ENCODE assay signal across 8 cellular contexts in genomic region chr17:42980766-42981397, GRCh38. TPM values are rescaled to one million over a fixed set of nuclear protein-coding genes. Genes with fewer than 3 reads are reported as not detected.
DNase-seq lines count a peak whose midpoint lies in the region; ATAC-seq and TF ChIP-seq lines count a peak whose summit lies in the region.

No MANE protein-coding gene starts in this region.

- H4K20me1 ChIP-seq in SU-DHL-6 (ENCODE audit: low read depth, low read length) = no peaks in the 10 kb centered on the region

- H3K79me2 ChIP-seq in SU-DHL-6 (ENCODE audit: insufficient read depth, low read length) = peaks cover 16% of the 10 kb centered on the region; the same call in 1 of the 2 replicates

- no peak for TF ChIP-seq CTCF in SU-DHL-6 (IDR thresholded peaks at IDR 0.05; ENCODE audit: insufficient read depth, low read length, poor library complexity, severe bottlenecking)
- peak; percentile 13 for TF ChIP-seq CTCF in left ventricle myocardium inferior (IDR thresholded peaks at IDR 0.05; ENCODE audit: borderline replicate concordance)

- H3K4me1 ChIP-seq in left ventricle myocardium inferior = peaks cover 38% of the 10 kb centered on the region
- peaks cover 15% of the 10 kb centered on the region for H3K4me1 ChIP-seq in rectal smooth muscle tissue (ENCODE audit: control insufficient read depth, insufficient read depth, low read length)

- DNase-seq in DMS153 (lab: John Stamatoyannopoulos, UW) = peak; percentile 5
- DNase-seq in Kasumi-1 (lab: John Stamatoyannopoulos, UW) = peak; percentile 60 to 61
- peak; percentile 70 for DNase-seq in activated naive CD8-positive, alpha-beta T cell treated with anti-CD3 and anti-CD28 coated beads, Interleukin-2, amount 10 ng/mL, durations not matched to agents 7 days and 5 days
- DNase-seq in left ventricle myocardium inferior = peak; percentile 24

- H2AFZ ChIP-seq in SU-DHL-6 (ENCODE audit: low read depth, low read length, severe bottlenecking) = peak overlapping the region; percentile 55

- peak overlapping the region; percentile 87 for H3K4me2 ChIP-seq in SU-DHL-6 (ENCODE audit: low read depth, low read length, poor library complexity, severe bottlenecking)

- intact Hi-C loops in left ventricle myocardium inferior (cut with micrococcal nuclease) = no loop called here

- H3K9me3 ChIP-seq in SU-DHL-6 (ENCODE audit: insufficient read depth, low read length) = no peaks in the 10 kb centered on the region
- no peaks in the 10 kb centered on the region for H3K9me3 ChIP-seq in left ventricle myocardium inferior (replicated peaks)

- H3K27me3 ChIP-seq in SU-DHL-6 (ENCODE audit: low read length) (no peaks in the 10 kb centered on the region), left ventricle myocardium inferior (ENCODE audit: low read depth) (no peaks in the 10 kb centered on the region), rectal smooth muscle tissue (ENCODE audit: control insufficient read depth, insufficient read depth, low read length) (no peaks in the 10 kb centered on the region)

- H3K9me3 Mint-ChIP-seq in activated naive CD8-positive, alpha-beta T cell treated with anti-CD3 and anti-CD28 coated beads, Interleukin-2, amount 10 ng/mL, durations not matched to agents 7 days and 5 days = no peaks in the 10 kb centered on the region

- POLR2A ChIA-PET in activated naive CD8-positive, alpha-beta T cell treated with anti-CD3 and anti-CD28 coated beads, Interleukin-2, amount 10 ng/mL, durations not matched to agents 7 days and 5 days (lab: Charles Lee) = interaction anchor here (1.0 to 1.6 kb wide), 4 partner anchors 17 to 380 kb away, joined by 3 to 12 read pairs (median 4); partner anchors contain the start of genes BECN1 and RPL27

- peak overlapping the region; percentile 96 for H3K27ac Mint-ChIP-seq in activated naive CD8-positive, alpha-beta T cell treated with anti-CD3 and anti-CD28 coated beads, Interleukin-2, amount 10 ng/mL, durations not matched to agents 7 days and 5 days

- H3K36me3 ChIP-seq in SU-DHL-6 (ENCODE audit: low read length) (no peaks in the 10 kb centered on the region), left ventricle myocardium inferior (peaks cover 9% of the 10 kb centered on the region), rectal smooth muscle tissue (ENCODE audit: control insufficient read depth, insufficient read depth, low read length) (no peaks in the 10 kb centered on the region)

- H3K4me1 Mint-ChIP-seq in activated naive CD8-positive, alpha-beta T cell treated with anti-CD3 and anti-CD28 coated beads, Interleukin-2, amount 10 ng/mL, durations not matched to agents 7 days and 5 days = peaks cover 32% of the 10 kb centered on the region

- peak overlapping the region; percentile 99 for H3K4me3 Mint-ChIP-seq in activated naive CD8-positive, alpha-beta T cell treated with anti-CD3 and anti-CD28 coated beads, Interleukin-2, amount 10 ng/mL, durations not matched to agents 7 days and 5 days

- H3K27ac ChIP-seq in SU-DHL-6 (ENCODE audit: low read depth, low read length) (peak overlapping the region; percentile 77), left ventricle myocardium inferior (replicated peaks) (peak overlapping the region; percentile 89), rectal smooth muscle tissue (ENCODE audit: low read depth, low read length) (peak overlapping the region; percentile 84)

- H3K4me3 ChIP-seq in SU-DHL-6 (ENCODE audit: insufficient read depth, low read length, poor library complexity, severe bottlenecking) (peak overlapping the region; percentile 67), left ventricle myocardium inferior (peak overlapping the region; percentile 83), rectal smooth muscle tissue (ENCODE audit: low read length) (peak overlapping the region; percentile 72)

- H3K9me2 ChIP-seq in SU-DHL-6 (replicated peaks; ENCODE audit: insufficient read depth, low read length) = no peaks in the 10 kb centered on the region

- ATAC-seq in GM21576 (IDR thresholded peaks at IDR 0.05; ENCODE audit: unreplicated experiment) = peak; percentile 39
- peak; percentile 76 for ATAC-seq in activated naive CD8-positive, alpha-beta T cell treated with anti-CD3 and anti-CD28 coated beads, Interleukin-2, amount 10 ng/mL, durations not matched to agents 7 days and 5 days (ENCODE audit: low read depth)
- ATAC-seq in GM19455 (IDR thresholded peaks at IDR 0.05; ENCODE audit: unreplicated experiment) = no peak

- peaks cover 6% of the 10 kb centered on the region; the same call in 1 of the 2 replicates for H3F3A ChIP-seq in SU-DHL-6 (ENCODE audit: insufficient read depth)

- H3K27me3 Mint-ChIP-seq in activated naive CD8-positive, alpha-beta T cell treated with anti-CD3 and anti-CD28 coated beads, Interleukin-2, amount 10 ng/mL, durations not matched to agents 7 days and 5 days = peaks cover 3% of the 10 kb centered on the region

- H3K9ac ChIP-seq in SU-DHL-6 (ENCODE audit: low read length) (peak overlapping the region; percentile 85), rectal smooth muscle tissue (ENCODE audit: low read length) (peak overlapping the region; percentile 78)

- peaks cover 14% of the 10 kb centered on the region for H3K36me3 Mint-ChIP-seq in activated naive CD8-positive, alpha-beta T cell treated with anti-CD3 and anti-CD28 coated beads, Interleukin-2, amount 10 ng/mL, durations not matched to agents 7 days and 5 days

RNA-seq across cellular contexts. Expression of gene RUNDC1, which starts 0.5 kb away (rescaled TPM):
- total RNA-seq in activated naive CD8-positive, alpha-beta T cell treated with anti-CD3 and anti-CD28 coated beads, Interleukin-2, amount 10 ng/mL, durations not matched to agents 7 days and 5 days = 10 to 100 TPM; 16.5 to 17.8 TPM
- total RNA-seq in left ventricle myocardium inferior = 12.1 TPM

RNA-seq across cellular contexts. Expression of gene PTGES3L, which starts 1.0 kb away (rescaled TPM):
- total RNA-seq in activated naive CD8-positive, alpha-beta T cell treated with anti-CD3 and anti-CD28 coated beads, Interleukin-2, amount 10 ng/mL, durations not matched to agents 7 days and 5 days = under 1 TPM; 0.28 to 0.39 TPM
- total RNA-seq in left ventricle myocardium inferior = 37.9 TPM

RNA-seq across cellular contexts. Expression of gene AARSD1, which starts 16.6 kb away (rescaled TPM):
- total RNA-seq in activated naive CD8-positive, alpha-beta T cell treated with anti-CD3 and anti-CD28 coated beads, Interleukin-2, amount 10 ng/mL, durations not matched to agents 7 days and 5 days = 10 to 100 TPM; 39.9 to 43.2 TPM
- 26.0 TPM for total RNA-seq in left ventricle myocardium inferior

RNA-seq across cellular contexts. Expression of gene RPL27, which starts 17.3 kb away (rescaled TPM):
- total RNA-seq in activated naive CD8-positive, alpha-beta T cell treated with anti-CD3 and anti-CD28 coated beads, Interleukin-2, amount 10 ng/mL, durations not matched to agents 7 days and 5 days = 1,000 to 10,000 TPM; 1,039 to 1,066 TPM
- total RNA-seq in left ventricle myocardium inferior = 759 TPM

RNA-seq across cellular contexts. Expression of gene IFI35, which starts 25.7 kb away (rescaled TPM):
- total RNA-seq in activated naive CD8-positive, alpha-beta T cell treated with anti-CD3 and anti-CD28 coated beads, Interleukin-2, amount 10 ng/mL, durations not matched to agents 7 days and 5 days = 10 to 100 TPM; 92.7 to 99.2 TPM
- total RNA-seq in left ventricle myocardium inferior = 11.5 TPM

Comparison
In these comparisons a context has a peak if more than half of its experiments do, and no peak if none do; other contexts are left out.
1. DNase-seq: peak in every context shown above with its lines; median percentile 70 in activated naive CD8-positive, alpha-beta T cell treated with anti-CD3 and anti-CD28 coated beads, Interleukin-2, amount 10 ng/mL, durations not matched to agents 7 days and 5 days; 60 in Kasumi-1; 24 in left ventricle myocardium inferior; 5 in DMS153.
2. RNA of gene PTGES3L, which starts 1.0 kb away (total RNA-seq): 37.9 TPM in left ventricle myocardium inferior (single experiment); 0.28 to 0.39 TPM in activated naive CD8-positive, alpha-beta T cell treated with anti-CD3 and anti-CD28 coated beads, Interleukin-2, amount 10 ng/mL, durations not matched to agents 7 days and 5 days; every median in the first group is over 10 times any median in the second.
3. Peak in every context shown above with its lines, with median percentiles within 50 percentile points of each other: H3K27ac ChIP-seq and H3K4me3 ChIP-seq.